In the genomic region with DNA sequence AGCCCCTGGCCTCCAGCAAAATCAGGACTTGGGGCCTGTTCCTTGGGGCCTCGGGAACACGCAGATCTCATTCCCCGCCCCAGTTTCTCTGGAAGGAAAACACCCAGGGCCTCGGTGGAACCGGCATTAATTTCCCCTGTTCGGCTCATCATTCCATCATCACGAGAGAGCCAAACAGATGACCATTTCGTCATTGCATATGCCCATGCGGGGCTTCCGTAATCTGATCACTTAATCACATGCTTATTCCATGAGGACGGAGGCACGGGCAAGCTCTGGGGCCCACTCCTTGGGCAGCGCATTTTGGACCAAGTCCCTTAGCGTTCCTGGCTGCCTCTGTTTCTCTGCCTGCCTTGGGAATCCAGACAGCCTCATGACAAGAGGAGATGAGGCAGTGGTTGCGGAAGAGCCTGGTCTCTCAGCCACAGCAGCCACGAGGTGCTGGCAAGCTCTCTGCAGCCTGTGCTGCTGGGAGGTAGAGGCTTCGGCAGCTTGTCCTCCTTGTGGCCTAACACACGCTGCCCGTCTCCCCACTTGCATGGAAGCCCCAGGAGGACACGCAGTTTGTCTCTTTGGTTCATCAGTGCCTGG, we compare ENCODE assay signal across 12 cellular contexts.
DNase-seq lines count a peak whose midpoint lies in the region; ATAC-seq and TF ChIP-seq lines count a peak whose summit lies in the region.
"Had no signal": no experiment of that assay in that cellular context is flagged by ENCODE, and none has a peak within 500 bp of the region (broad histone marks: within the 10 kb centered on the region; RNA-seq: fewer than 3 reads in every experiment).

No MANE protein-coding gene starts in this region.

- no peak for TF ChIP-seq CTCF in esophagus squamous epithelium (IDR thresholded peaks at IDR 0.05)
- no peak for TF ChIP-seq CTCF in thyroid gland (IDR thresholded peaks at IDR 0.05)
- TF ChIP-seq CTCF in endothelial cell (IDR thresholded peaks at IDR 0.05; ENCODE audit: unreplicated experiment), result no peak

- H3K27me3 ChIP-seq in esophagus squamous epithelium, result no peaks in the 10 kb centered on the region
- H3K27me3 ChIP-seq in thyroid gland, result no peaks in the 10 kb centered on the region

- TF ChIP-seq POLR2A in esophagus squamous epithelium (IDR thresholded peaks at IDR 0.05) (peak in 1 of 4 donors; percentile 11), thyroid gland (IDR thresholded peaks at IDR 0.05) (no peak)

- peak overlapping the region in 3 of 4 donors; percentile 44 to 74 (median 60) for H3K27ac ChIP-seq in esophagus squamous epithelium
- peak overlapping the region in 1 of 3 donors; percentile 41 for H3K27ac ChIP-seq in thyroid gland

- H3K4me1 Mint-ChIP-seq in activated CD8-positive, alpha-beta T cell treated with anti-CD3 and anti-CD28 coated beads, Interleukin-2, amount 10 ng/mL, durations not matched to agents 7 days and 5 days (ENCODE audit: low read depth), result peaks cover 20% of the 10 kb centered on the region
- H3K4me1 Mint-ChIP-seq in endothelial cell (ENCODE audit: unreplicated experiment), result peaks cover 13% of the 10 kb centered on the region

- H3K36me3 Mint-ChIP-seq in activated CD8-positive, alpha-beta T cell treated with anti-CD3 and anti-CD28 coated beads, Interleukin-2, amount 10 ng/mL, durations not matched to agents 7 days and 5 days (ENCODE audit: low read depth), result no peaks in the 10 kb centered on the region
- no peaks in the 10 kb centered on the region for H3K36me3 Mint-ChIP-seq in endothelial cell (ENCODE audit: low read depth, unreplicated experiment)

- H3K4me3 Mint-ChIP-seq in activated CD8-positive, alpha-beta T cell treated with anti-CD3 and anti-CD28 coated beads, Interleukin-2, amount 10 ng/mL, durations not matched to agents 7 days and 5 days, result no peak overlapping the region
- no peak overlapping the region for H3K4me3 Mint-ChIP-seq in endothelial cell (ENCODE audit: unreplicated experiment)
- H3K4me3 Mint-ChIP-seq: activated naive CD4-positive, alpha-beta T cell treated with anti-CD3 and anti-CD28 coated beads for 36 hours had no signal

- no peaks in the 10 kb centered on the region for H3K27me3 Mint-ChIP-seq in activated CD8-positive, alpha-beta T cell treated with anti-CD3 and anti-CD28 coated beads, Interleukin-2, amount 10 ng/mL, durations not matched to agents 7 days and 5 days (ENCODE audit: low read depth)
- peaks cover 5% of the 10 kb centered on the region for H3K27me3 Mint-ChIP-seq in endothelial cell (ENCODE audit: unreplicated experiment)

- CTCF ChIA-PET in activated CD8-positive, alpha-beta T cell treated with anti-CD3 and anti-CD28 coated beads, Interleukin-2, amount 10 ng/mL, durations not matched to agents 7 days and 5 days (lab: Charles Lee), result no interaction called here

- no peaks in the 10 kb centered on the region for H3K36me3 ChIP-seq in esophagus squamous epithelium
- H3K36me3 ChIP-seq in thyroid gland, result no peaks in the 10 kb centered on the region

- ATAC-seq in activated CD8-positive, alpha-beta T cell treated with anti-CD3 and anti-CD28 coated beads, Interleukin-2, amount 10 ng/mL, durations not matched to agents 7 days and 5 days, result no peak

- H3K9me3 Mint-ChIP-seq in activated CD8-positive, alpha-beta T cell treated with anti-CD3 and anti-CD28 coated beads, Interleukin-2, amount 10 ng/mL, durations not matched to agents 7 days and 5 days (ENCODE audit: insufficient read depth), result no peaks in the 10 kb centered on the region
- no peaks in the 10 kb centered on the region for H3K9me3 Mint-ChIP-seq in endothelial cell (ENCODE audit: unreplicated experiment)
- H3K9me3 Mint-ChIP-seq: activated naive CD4-positive, alpha-beta T cell treated with anti-CD3 and anti-CD28 coated beads for 36 hours had no signal

- no peak overlapping the region for H3K27ac Mint-ChIP-seq in activated CD8-positive, alpha-beta T cell treated with anti-CD3 and anti-CD28 coated beads, Interleukin-2, amount 10 ng/mL, durations not matched to agents 7 days and 5 days
- no peak overlapping the region for H3K27ac Mint-ChIP-seq in endothelial cell (ENCODE audit: unreplicated experiment)
- H3K27ac Mint-ChIP-seq: activated naive CD4-positive, alpha-beta T cell treated with anti-CD3 and anti-CD28 coated beads for 36 hours had no signal

- POLR2A ChIA-PET in activated CD8-positive, alpha-beta T cell treated with anti-CD3 and anti-CD28 coated beads, Interleukin-2, amount 10 ng/mL, durations not matched to agents 7 days and 5 days (lab: Charles Lee), result no interaction called here

- H3K4me3 ChIP-seq in esophagus squamous epithelium, result no peak overlapping the region
- no peak overlapping the region for H3K4me3 ChIP-seq in thyroid gland (replicated peaks in 1 of 3)

- WGBS in esophagus squamous epithelium, 2 donors, result 70 to 77% methylated on average over 14 to 17 of the region's 20 CpGs
- WGBS in thyroid gland, 2 donors, result 80 to 81% methylated on average over 20 of the region's 20 CpGs

- intact Hi-C loops in esophagus squamous epithelium (cut with DNase I) (no loop called here), thyroid gland (cut with DNase I) (no loop called here)

- peak; percentile 33 for DNase-seq in NCI-H82 (lab: John Stamatoyannopoulos, UW)
- DNase-seq in NCI-H82 treated with DMSO at 0.1 percent for 48 hours (lab: John Stamatoyannopoulos, UW; ENCODE audit: unreplicated experiment), result no peak
- DNase-seq in esophagus squamous epithelium (lab: John Stamatoyannopoulos, UW), result no peak
- DNase-seq in medulla oblongata (ENCODE audit: extremely low spot score), result peak; percentile 18
- peak; percentile 15 to 16 for DNase-seq in thyroid gland
- no peak for DNase-seq in activated CD8-positive, alpha-beta T cell treated with anti-CD3 and anti-CD28 coated beads, Interleukin-2, amount 10 ng/mL, durations not matched to agents 7 days and 5 days
- DNase-seq in endothelial cell (ENCODE audit: low spot score), result no peak
- DNase-seq in glomerular visceral epithelial cell (ENCODE audit: extremely low spot score), result no peak
- DNase-seq: activated CD4-positive, alpha-beta T cell treated with anti-CD3 and anti-CD28 coated beads for 4 hours; activated naive CD4-positive, alpha-beta T cell treated with anti-CD3 and anti-CD28 coated beads for 36 hours; islet precursor cell; SIG-M5 had no signal

- H3K4me1 ChIP-seq in esophagus squamous epithelium, result no peaks in the 10 kb centered on the region
- no peaks in the 10 kb centered on the region for H3K4me1 ChIP-seq in thyroid gland

- H3K9me3 ChIP-seq in esophagus squamous epithelium (no peaks in the 10 kb centered on the region), thyroid gland (no peaks in the 10 kb centered on the region)

Comparison
In these comparisons a context has a peak if more than half of its experiments do, and no peak if none do; other contexts are left out.
1. DNase-seq: peak in NCI-H82 (single experiment), medulla oblongata (single experiment) and thyroid gland (2 of 2); none in NCI-H82 treated with DMSO at 0.1 percent for 48 hours (single experiment), esophagus squamous epithelium (single experiment), activated CD8-positive, alpha-beta T cell treated with anti-CD3 and anti-CD28 coated beads, Interleukin-2, amount 10 ng/mL, durations not matched to agents 7 days and 5 days (single experiment), endothelial cell (single experiment) and glomerular visceral epithelial cell (single experiment).